Comparison of ENCODE assay signal across 6 cellular contexts in genomic region chr19:12720296-12720695, GRCh38. TPM values are rescaled to one million over a fixed set of nuclear protein-coding genes. Genes with fewer than 3 reads are reported as not detected.
DNase-seq lines count a peak whose midpoint lies in the region; ATAC-seq and TF ChIP-seq lines count a peak whose summit lies in the region.

No MANE protein-coding gene starts in this region.

- H3K9me3 ChIP-seq in esophagus muscularis mucosa, result no peaks in the 10 kb centered on the region
- no peaks in the 10 kb centered on the region for H3K9me3 ChIP-seq in suprapubic skin

- intact Hi-C loops in esophagus muscularis mucosa (cut with DNase I), result loop anchor here (5.0 kb wide), 1 partner anchor 48 kb away; no protein-coding TSS in a partner anchor

- no peaks in the 10 kb centered on the region for H3K27me3 Mint-ChIP-seq in activated T-cell treated with anti-CD3 and anti-CD28 coated beads, Interleukin-2, amount 50 U/mL, for 4 hours (ENCODE audit: low read depth)

- H3K4me3 ChIP-seq in esophagus muscularis mucosa (peak overlapping the region; percentile 88 to 98 (median 91)), suprapubic skin (peak overlapping the region; percentile 81)

- peaks cover 27 to 41% (median 36%) of the 10 kb centered on the region in 4 donors for H3K36me3 ChIP-seq in esophagus muscularis mucosa
- H3K36me3 ChIP-seq in suprapubic skin, result peaks cover 37% of the 10 kb centered on the region

- H3K4me1 ChIP-seq in esophagus muscularis mucosa (peaks cover 46 to 64% (median 61%) of the 10 kb centered on the region in 4 donors), suprapubic skin (peaks cover 36% of the 10 kb centered on the region)

- H3K36me3 Mint-ChIP-seq in activated T-cell treated with anti-CD3 and anti-CD28 coated beads, Interleukin-2, amount 50 U/mL, for 4 hours (ENCODE audit: insufficient read depth), result peaks cover 24% of the 10 kb centered on the region

- WGBS in esophagus muscularis mucosa, result 71% methylated on average over 10 of the region's 10 CpGs
- 87% methylated on average over 10 of the region's 10 CpGs for WGBS in suprapubic skin

- no peaks in the 10 kb centered on the region for H3K9me3 Mint-ChIP-seq in activated T-cell treated with anti-CD3 and anti-CD28 coated beads, Interleukin-2, amount 50 U/mL, for 4 hours

- H3K4me3 Mint-ChIP-seq in activated T-cell treated with anti-CD3 and anti-CD28 coated beads, Interleukin-2, amount 50 U/mL, for 4 hours, result peak overlapping the region; percentile 85

- no peak for TF ChIP-seq POLR2A in esophagus muscularis mucosa (IDR thresholded peaks at IDR 0.05; ENCODE audit: low read depth)
- TF ChIP-seq POLR2A in suprapubic skin (IDR thresholded peaks at IDR 0.05), result no peak

- TF ChIP-seq CTCF in esophagus muscularis mucosa (IDR thresholded peaks at IDR 0.05) (no peak), suprapubic skin (IDR thresholded peaks at IDR 0.05) (no peak), GM20000 (IDR thresholded peaks at IDR 0.05; ENCODE audit: extremely low read depth, missing control alignments) (no peak)

- H3K27me3 ChIP-seq in esophagus muscularis mucosa (no peaks in the 10 kb centered on the region), suprapubic skin (no peaks in the 10 kb centered on the region)

- H3K4me1 Mint-ChIP-seq in activated T-cell treated with anti-CD3 and anti-CD28 coated beads, Interleukin-2, amount 50 U/mL, for 4 hours (ENCODE audit: low read depth), result peaks cover 24% of the 10 kb centered on the region

- H3K27ac ChIP-seq in esophagus muscularis mucosa (replicated peaks in 1 of 4), result peak overlapping the region; percentile 97 to 99 (median 98)
- H3K27ac ChIP-seq in suprapubic skin, result peak overlapping the region; percentile 95

- DNase-seq in activated T-cell treated with anti-CD3 and anti-CD28 coated beads, Interleukin-2, amount 50 U/mL, for 4 hours, result no peak
- no peak for DNase-seq in activated T-cell treated with anti-CD3 and anti-CD28 coated beads, Interleukin-2, amount 50 U/mL, for 48 hours
- DNase-seq in esophagus muscularis mucosa (ENCODE audit: extremely low spot score), result no peak
- DNase-seq in suprapubic skin (ENCODE audit: low spot score in 2 of 2), result no peak
- no peak for DNase-seq in GM20000 (ENCODE audit: low spot score)

- no peak for TF ChIP-seq EP300 in esophagus muscularis mucosa (IDR thresholded peaks at IDR 0.05)
- TF ChIP-seq EP300 in suprapubic skin (IDR thresholded peaks at IDR 0.05), result no peak

- no peak for ATAC-seq in activated T-cell treated with anti-CD3 and anti-CD28 coated beads, Interleukin-2, amount 50 U/mL, for 4 hours
- no peak for ATAC-seq in HG02973 (IDR thresholded peaks at IDR 0.05; ENCODE audit: unreplicated experiment)

RNA-seq across cellular contexts. Expression of gene TNPO2, which starts 3.4 kb away (rescaled TPM):
- 100 to 1,000 TPM; 223 to 236 (median 232) TPM for total RNA-seq in activated T-cell treated with anti-CD3 and anti-CD28 coated beads, Interleukin-2, amount 50 U/mL, for 4 hours
- total RNA-seq in esophagus muscularis mucosa, result 10 to 100 TPM; 42.8 to 71.9 (median 62.8) TPM
- 100 to 1,000 TPM in 2 of 4 donors, 10 to 100 TPM in 2; 94.6 to 206 (median 110) TPM for total RNA-seq in suprapubic skin

RNA-seq across cellular contexts. Expression of gene TRIR, which starts 14.2 kb away (rescaled TPM):
- total RNA-seq in activated T-cell treated with anti-CD3 and anti-CD28 coated beads, Interleukin-2, amount 50 U/mL, for 4 hours, result 100 to 1,000 TPM; 223 to 251 (median 235) TPM
- 100 to 1,000 TPM; 382 to 470 (median 431) TPM for total RNA-seq in esophagus muscularis mucosa
- total RNA-seq in suprapubic skin, result 100 to 1,000 TPM; 164 to 228 (median 210) TPM

RNA-seq across cellular contexts. Expression of gene GET3, which starts 17.0 kb away (rescaled TPM):
- total RNA-seq in activated T-cell treated with anti-CD3 and anti-CD28 coated beads, Interleukin-2, amount 50 U/mL, for 4 hours, result 10 to 100 TPM; 92.8 to 95.1 (median 93.8) TPM
- total RNA-seq in esophagus muscularis mucosa (10 to 100 TPM; 46.9 to 63.5 (median 51.3) TPM), suprapubic skin (10 to 100 TPM; 26.2 to 63.6 (median 56.9) TPM)

RNA-seq across cellular contexts. Expression of gene FBXW9, which starts 23.9 kb away (rescaled TPM):
- total RNA-seq in activated T-cell treated with anti-CD3 and anti-CD28 coated beads, Interleukin-2, amount 50 U/mL, for 4 hours, result 1 to 10 TPM; 7.9 to 9.9 (median 9.4) TPM
- 10 to 100 TPM in 1 of 4 donors, 1 to 10 TPM in 3; 4.3 to 10.6 (median 7.5) TPM for total RNA-seq in esophagus muscularis mucosa
- total RNA-seq in suprapubic skin, result 10 to 100 TPM in 3 of 4 donors, 1 to 10 TPM in 1; 9.7 to 13.7 (median 12.3) TPM

RNA-seq across cellular contexts. Expression of gene BEST2, which starts 31.3 kb away (rescaled TPM):
- not detected for total RNA-seq in activated T-cell treated with anti-CD3 and anti-CD28 coated beads, Interleukin-2, amount 50 U/mL, for 4 hours
- not detected for total RNA-seq in esophagus muscularis mucosa
- total RNA-seq in suprapubic skin, result 10 to 100 TPM; 18.2 to 62.0 (median 46.8) TPM
